Comparison of ENCODE assay signal across 1 cellular context in genomic region chr2:32783468-32783867, GRCh38.
TF ChIP-seq lines count a peak whose summit lies in the region.

No MANE protein-coding gene starts in this region.

TF ChIP-seq in GM12878, 131 proteins besides CTCF, POLR2A, EP300 and RAD21 (continued from another document):
- no peak for TF ChIP-seq IRF5 (IDR thresholded peaks at IDR 0.05; ENCODE audit: borderline replicate concordance)
- no peak for TF ChIP-seq ZNF274 (IDR thresholded peaks at IDR 0.05; ENCODE audit: insufficient read depth, insufficient read length)
- TF ChIP-seq USF1 (IDR thresholded peaks at IDR 0.05; ENCODE audit: borderline replicate concordance, extremely low read length, insufficient read depth, low read depth, low read length): no peak
- no peak for TF ChIP-seq HSF1 (IDR thresholded peaks at IDR 0.05; ENCODE audit: low read depth, low read length)
- no peak for TF ChIP-seq REST (IDR thresholded peaks at IDR 0.05; ENCODE audit: low read depth, low read length)
TF ChIP-seq in GM12878: peak in this region for 0.
